In genomic region chr1:193059282-193060225, GRCh38 we compare ENCODE assay signal across 8 cellular contexts. TPM values are rescaled to one million over a fixed set of nuclear protein-coding genes. Genes with fewer than 3 reads are reported as not detected.
DNase-seq lines count a peak whose midpoint lies in the region; ATAC-seq and TF ChIP-seq lines count a peak whose summit lies in the region.

Gene RO60 (plus strand): TSS chr1:193059612. CDS start chr1:193069055, 9,443 bp downstream.
Gene UCHL5 (minus strand): TSS chr1:193059360. CDS start chr1:193059260, 100 bp downstream.

- peak within 1 kb of the TSS; percentile 92 for H3K9ac ChIP-seq in SU-DHL-6 (ENCODE audit: low read length)

- POLR2A ChIA-PET in activated naive CD8-positive, alpha-beta T cell treated with anti-CD3 and anti-CD28 coated beads, Interleukin-2, amount 10 ng/mL, durations not matched to agents 7 days and 5 days (lab: Charles Lee), result interaction anchor here (0.6 to 2.6 kb wide), 11 partner anchors 10 to 515 kb away, joined by 3 to 30 read pairs (median 6); partner anchors contain the start of genes CDC73, GLRX2 and RGS2

- peak within 1 kb of the TSS; percentile 100 for H3K4me2 ChIP-seq in SU-DHL-6 (ENCODE audit: low read depth, low read length, poor library complexity, severe bottlenecking)

- H3K27me3 ChIP-seq in SU-DHL-6 (ENCODE audit: low read length), result no peaks in the 10 kb centered on the region
- H3K27me3 ChIP-seq in ovary, result no peaks in the 10 kb centered on the region
- H3K27me3 ChIP-seq in thyroid gland, result no peaks in the 10 kb centered on the region

- H3K4me1 ChIP-seq in ovary (ENCODE audit: insufficient read depth), result peaks cover 6% of the 10 kb centered on the region
- peaks cover 19 to 24% of the 10 kb centered on the region in 2 donors for H3K4me1 ChIP-seq in thyroid gland

- no peak for TF ChIP-seq CTCF in GM12864 (IDR thresholded peaks at IDR 0.05; ENCODE audit: low read depth, low read length, missing control alignments)
- no peak for TF ChIP-seq CTCF in SU-DHL-6 (IDR thresholded peaks at IDR 0.05; ENCODE audit: insufficient read depth, low read length, poor library complexity, severe bottlenecking)
- peak in 1 of 3 donors; percentile 12 for TF ChIP-seq CTCF in ovary (IDR thresholded peaks at IDR 0.05)
- TF ChIP-seq CTCF in thyroid gland (IDR thresholded peaks at IDR 0.05), result peak in 1 of 6 experiments; percentile 22

- peak within 1 kb of the TSS; percentile 99 for H3K4me3 Mint-ChIP-seq in activated naive CD8-positive, alpha-beta T cell treated with anti-CD3 and anti-CD28 coated beads, Interleukin-2, amount 10 ng/mL, durations not matched to agents 7 days and 5 days

- H3K36me3 ChIP-seq in SU-DHL-6 (ENCODE audit: low read length) (peaks cover 24% of the 10 kb centered on the region), ovary (no peaks in the 10 kb centered on the region), thyroid gland (no peaks in the 10 kb centered on the region)

- WGBS in ovary, 3 donors, result 0 to 1% (median 1%) methylated on average over 76 to 81 of the region's 81 CpGs
- 1% methylated on average over 29 to 36 of the region's 81 CpGs for WGBS in thyroid gland, 2 donors

- H2AFZ ChIP-seq in SU-DHL-6 (ENCODE audit: low read depth, low read length, severe bottlenecking), result peak within 1 kb of the TSS; percentile 78

- H3K9me3 ChIP-seq in SU-DHL-6 (ENCODE audit: insufficient read depth, low read length), result no peaks in the 10 kb centered on the region
- H3K9me3 ChIP-seq in ovary, result no peaks in the 10 kb centered on the region
- no peaks in the 10 kb centered on the region for H3K9me3 ChIP-seq in thyroid gland

- H4K20me1 ChIP-seq in SU-DHL-6 (ENCODE audit: low read depth, low read length), result 0 out of 2 replicates have a peak, but pooled peaks cover 8% of the 10 kb centered on the region

- H3K27ac Mint-ChIP-seq in activated naive CD8-positive, alpha-beta T cell treated with anti-CD3 and anti-CD28 coated beads, Interleukin-2, amount 10 ng/mL, durations not matched to agents 7 days and 5 days, result peak within 1 kb of the TSS; percentile 99

- ATAC-seq in HG02678 (IDR thresholded peaks at IDR 0.05; ENCODE audit: unreplicated experiment), result peak; percentile 93
- peak; percentile 99 for ATAC-seq in activated naive CD8-positive, alpha-beta T cell treated with anti-CD3 and anti-CD28 coated beads, Interleukin-2, amount 10 ng/mL, durations not matched to agents 7 days and 5 days (ENCODE audit: low read depth)

- H3K27ac ChIP-seq in SU-DHL-6 (ENCODE audit: low read depth, low read length), result peak within 1 kb of the TSS; percentile 77
- peak within 1 kb of the TSS; percentile 81 to 96 for H3K27ac ChIP-seq in ovary
- peak within 1 kb of the TSS; percentile 80 to 97 (median 96) for H3K27ac ChIP-seq in thyroid gland

- H3K4me3 ChIP-seq in GM12864 (ENCODE audit: low read depth, low read length) (peak within 1 kb of the TSS; percentile 92), SU-DHL-6 (ENCODE audit: insufficient read depth, low read length, poor library complexity, severe bottlenecking) (peak within 1 kb of the TSS; percentile 81), ovary (peak within 1 kb of the TSS; percentile 58), thyroid gland (replicated peaks in 1 of 3) (peak within 1 kb of the TSS; percentile 43 to 85 (median 78))

- DNase-seq in GM12864 (ENCODE audit: low read depth), result peak; percentile 95
- peak; percentile 98 for DNase-seq in NCI-H128 (lab: John Stamatoyannopoulos, UW; ENCODE audit: unreplicated experiment)
- DNase-seq in activated naive CD8-positive, alpha-beta T cell treated with anti-CD3 and anti-CD28 coated beads, Interleukin-2, amount 10 ng/mL, durations not matched to agents 7 days and 5 days, result peak; percentile 88
- peak; percentile 95 to 99 (median 97) for DNase-seq in head of caudate nucleus
- peak; percentile 95 to 96 (median 96) for DNase-seq in ovary
- DNase-seq in thyroid gland, result peak; percentile 96 to 97

- H3K36me3 Mint-ChIP-seq in activated naive CD8-positive, alpha-beta T cell treated with anti-CD3 and anti-CD28 coated beads, Interleukin-2, amount 10 ng/mL, durations not matched to agents 7 days and 5 days, result peaks cover 13% of the 10 kb centered on the region

- TF ChIP-seq EP300 in ovary (IDR thresholded peaks at IDR 0.05), result no peak

- no peaks in the 10 kb centered on the region for H3K9me2 ChIP-seq in SU-DHL-6 (replicated peaks; ENCODE audit: insufficient read depth, low read length)

- H3F3A ChIP-seq in SU-DHL-6 (ENCODE audit: insufficient read depth), result peaks cover 19% of the 10 kb centered on the region

- H3K79me2 ChIP-seq in SU-DHL-6 (ENCODE audit: insufficient read depth, low read length), result peaks cover 98% of the 10 kb centered on the region

- peaks cover 42% of the 10 kb centered on the region for H3K4me1 Mint-ChIP-seq in activated naive CD8-positive, alpha-beta T cell treated with anti-CD3 and anti-CD28 coated beads, Interleukin-2, amount 10 ng/mL, durations not matched to agents 7 days and 5 days

- peaks cover 2% of the 10 kb centered on the region for H3K9me3 Mint-ChIP-seq in activated naive CD8-positive, alpha-beta T cell treated with anti-CD3 and anti-CD28 coated beads, Interleukin-2, amount 10 ng/mL, durations not matched to agents 7 days and 5 days

- H3K27me3 Mint-ChIP-seq in activated naive CD8-positive, alpha-beta T cell treated with anti-CD3 and anti-CD28 coated beads, Interleukin-2, amount 10 ng/mL, durations not matched to agents 7 days and 5 days, result no peaks in the 10 kb centered on the region

- peak; percentile 81 for TF ChIP-seq POLR2A in ovary (IDR thresholded peaks at IDR 0.05)
- TF ChIP-seq POLR2A in thyroid gland (IDR thresholded peaks at IDR 0.05), result peak; percentile 48 to 89

- intact Hi-C loops in head of caudate nucleus (cut with DNase I), result loop anchor here (2.0 to 5.0 kb wide), 3 partner anchors 48 to 251 kb away; partner anchors contain the start of genes CDC73, GLRX2 and RGS2
- intact Hi-C loops in ovary (cut with DNase I), result loop anchor here in 2 of 4 donors (5.0 to 10.0 kb wide), 3 partner anchors 45 to 65 kb away; partner anchors contain the start of genes CDC73 (in 2 of the 2) and GLRX2 (in 1 of the 2)
- intact Hi-C loops in thyroid gland (cut with DNase I), result no loop called here

RNA-seq across cellular contexts. Expression of gene RO60, which starts in this region (rescaled TPM):
- 10 to 100 TPM; 59.2 to 65.3 TPM for total RNA-seq in activated naive CD8-positive, alpha-beta T cell treated with anti-CD3 and anti-CD28 coated beads, Interleukin-2, amount 10 ng/mL, durations not matched to agents 7 days and 5 days
- total RNA-seq in ovary, result 100 to 1,000 TPM in 3 of 7 donors, 10 to 100 TPM in 4; 85.7 to 114 (median 99.6) TPM
- polyA plus RNA-seq in ovary, result 10 to 100 TPM; 11.0 to 16.4 TPM
- total RNA-seq in thyroid gland, result 100 to 1,000 TPM in 2 of 4 donors, 10 to 100 TPM in 2; 90.1 to 129 (median 102) TPM

RNA-seq across cellular contexts. Expression of gene UCHL5, which starts in this region (rescaled TPM):
- 10 to 100 TPM; 44.0 to 48.7 TPM for total RNA-seq in activated naive CD8-positive, alpha-beta T cell treated with anti-CD3 and anti-CD28 coated beads, Interleukin-2, amount 10 ng/mL, durations not matched to agents 7 days and 5 days
- total RNA-seq in ovary (10 to 100 TPM; 19.7 to 29.3 (median 23.6) TPM), thyroid gland (10 to 100 TPM; 24.5 to 31.1 (median 26.2) TPM)
- 10 to 100 TPM; 12.3 to 19.1 TPM for polyA plus RNA-seq in ovary

Comparison
In these comparisons a context has a peak if more than half of its experiments do, and no peak if none do; other contexts are left out.
1. Peak in every context shown above with its lines: DNase-seq, ATAC-seq, H3K4me3 ChIP-seq and H3K27ac ChIP-seq.